Comparison of ENCODE assay signal across 28 cellular contexts in genomic region chr17:75061618-75062017, GRCh38. TPM values are rescaled to one million over a fixed set of nuclear protein-coding genes. Genes with fewer than 3 reads are reported as not detected.
"Had no signal": no experiment of that assay in that cellular context is flagged by ENCODE, and none has a peak within 500 bp of the region (broad histone marks: within the 10 kb centered on the region; RNA-seq: fewer than 3 reads in every experiment).

No MANE protein-coding gene starts in this region.

- H3K4me1 Mint-ChIP-seq: WTC11 had no signal

- H3K27me3 Mint-ChIP-seq: activated naive CD8-positive, alpha-beta T cell treated with anti-CD3 and anti-CD28 coated beads, Interleukin-2, amount 50 U/mL, for 24 hours; activated T-cell treated with anti-CD3 and anti-CD28 coated beads, Interleukin-2, amount 50 U/mL, for 24 hours; central memory CD8-positive, alpha-beta T cell; IgD-negative memory B cell had no signal

- H3K9me3 ChIP-seq: ascending aorta, body of pancreas, SJCRH30, SK-N-SH had no signal

- ATAC-seq: activated CD8-positive, alpha-beta T cell treated with anti-CD3 and anti-CD28 coated beads, Interleukin-2, amount 10 ng/mL, durations not matched to agents 7 days and 5 days; activated naive CD4-positive, alpha-beta T cell treated with anti-CD3 and anti-CD28 coated beads, Interleukin-2, amount 50 U/mL, for 72 hours; activated naive CD8-positive, alpha-beta T cell treated with anti-CD3 and anti-CD28 coated beads, Interleukin-2, amount 50 U/mL, for 24 hours; body of pancreas; Right ventricle myocardium inferior; WTC11 had no signal

- H3K4me3 Mint-ChIP-seq: activated CD8-positive, alpha-beta T cell treated with anti-CD3 and anti-CD28 coated beads, Interleukin-2, amount 10 ng/mL, durations not matched to agents 7 days and 5 days; activated naive CD8-positive, alpha-beta T cell treated with anti-CD3 and anti-CD28 coated beads, Interleukin-2, amount 50 U/mL, for 24 hours; activated T-cell treated with anti-CD3 and anti-CD28 coated beads, Interleukin-2, amount 50 U/mL, for 24 hours; activated T-helper 1 cell treated with anti-CD3 and anti-CD28 coated beads, Interleukin-12 subunit alpha, Interleukin-12 subunit beta, Interleukin-2, Interleukin-4 antibody, amounts not matched to agents 30 ng/mL and 10 ng/mL and 1 ng/mL, durations not matched to agents 14 hours and 24 hours and 36 hours; central memory CD8-positive, alpha-beta T cell; IgD-negative memory B cell; WTC11 had no signal

- DNase-seq: activated CD4-positive, alpha-beta T cell treated with anti-CD3 and anti-CD28 coated beads for 48 hours; activated CD4-positive, alpha-beta T cell treated with anti-CD3 and anti-CD28 coated beads, Interleukin-2, amount 50 U/mL, for 4 hours; activated CD4-positive, CD25-positive, alpha-beta regulatory T cell treated with anti-CD3 and anti-CD28 coated beads, Interleukin-2, amount 50 U/mL, for 72 hours; activated CD8-positive, alpha-beta T cell treated with anti-CD3 and anti-CD28 coated beads, Interleukin-2, amount 10 ng/mL, durations not matched to agents 7 days and 5 days; activated effector memory CD4-positive, alpha-beta T cell treated with anti-CD3 and anti-CD28 coated beads, Interleukin-2, amount 50 U/mL, for 16 hours; activated naive CD4-positive, alpha-beta T cell treated with Interleukin-2 at 50 U/mL for 16 hours; activated naive CD8-positive, alpha-beta T cell treated with anti-CD3 and anti-CD28 coated beads, Interleukin-2, amount 50 U/mL, for 24 hours; activated T-cell treated with anti-CD3 and anti-CD28 coated beads, Interleukin-2, amount 50 U/mL, for 24 hours; amniotic stem cell; body of pancreas; KG1; NCI-H1048; NCI-H146; NCI-H2029; NCI-H2107; NCI-H510A treated with DMSO at 0.1 percent for 48 hours; NCI-H748 treated with DMSO at 0.1 percent for 48 hours; SJCRH30; SK-N-SH; SW 1271 had no signal

- H3K27ac ChIP-seq: ascending aorta, body of pancreas had no signal

- H3K27ac Mint-ChIP-seq: activated CD8-positive, alpha-beta T cell treated with anti-CD3 and anti-CD28 coated beads, Interleukin-2, amount 10 ng/mL, durations not matched to agents 7 days and 5 days; activated naive CD8-positive, alpha-beta T cell treated with anti-CD3 and anti-CD28 coated beads, Interleukin-2, amount 50 U/mL, for 24 hours; activated T-helper 1 cell treated with anti-CD3 and anti-CD28 coated beads, Interleukin-12 subunit alpha, Interleukin-12 subunit beta, Interleukin-2, Interleukin-4 antibody, amounts not matched to agents 30 ng/mL and 10 ng/mL and 1 ng/mL, durations not matched to agents 14 hours and 24 hours and 36 hours; WTC11 had no signal

RNA-seq across cellular contexts. Expression of gene SLC16A5, which starts 26.1 kb away (rescaled TPM):
- total RNA-seq: OCI-LY7 had no signal
